ENCODE assay signal across 1 cellular context in the genomic region with DNA sequence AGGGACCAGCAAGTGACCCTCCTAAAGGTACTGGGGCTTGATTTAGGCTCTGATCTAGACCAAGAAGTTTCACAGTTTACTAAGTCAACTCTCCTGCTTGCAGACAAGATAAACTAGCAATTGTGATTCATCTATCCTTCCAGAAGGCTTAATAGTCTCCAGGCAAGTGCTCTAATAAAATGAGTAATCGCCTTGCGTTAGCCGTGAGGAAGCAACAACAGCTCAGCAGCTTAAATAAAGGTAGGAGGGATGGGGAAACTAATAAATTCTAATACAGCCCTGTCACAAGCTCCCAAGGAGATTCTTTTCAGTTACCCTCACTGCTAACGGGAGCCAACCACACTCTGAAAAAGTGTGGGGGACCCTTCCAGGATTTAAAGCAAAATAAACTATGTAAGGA.
TF ChIP-seq lines count a peak whose summit lies in the region.

No MANE protein-coding gene starts in this region.

TF ChIP-seq in WTC11, 78 proteins besides CTCF, POLR2A, EP300 and RAD21 (continued from another document):
- TF ChIP-seq TP53 (CRISPR knock-in tag; IDR thresholded peaks at IDR 0.05) (no peak), AFF4 (CRISPR knock-in tag; IDR thresholded peaks at IDR 0.05; ENCODE audit: borderline replicate concordance) (no peak), NR1H2 (CRISPR knock-in tag; IDR thresholded peaks at IDR 0.05) (no peak), KAT7 (CRISPR knock-in tag; IDR thresholded peaks at IDR 0.05; ENCODE audit: borderline replicate concordance) (no peak), GABPB1 (CRISPR knock-in tag; IDR thresholded peaks at IDR 0.05) (no peak), ETV6 (CRISPR knock-in tag; IDR thresholded peaks at IDR 0.05) (no peak)
- TF ChIP-seq, protein P1, sequence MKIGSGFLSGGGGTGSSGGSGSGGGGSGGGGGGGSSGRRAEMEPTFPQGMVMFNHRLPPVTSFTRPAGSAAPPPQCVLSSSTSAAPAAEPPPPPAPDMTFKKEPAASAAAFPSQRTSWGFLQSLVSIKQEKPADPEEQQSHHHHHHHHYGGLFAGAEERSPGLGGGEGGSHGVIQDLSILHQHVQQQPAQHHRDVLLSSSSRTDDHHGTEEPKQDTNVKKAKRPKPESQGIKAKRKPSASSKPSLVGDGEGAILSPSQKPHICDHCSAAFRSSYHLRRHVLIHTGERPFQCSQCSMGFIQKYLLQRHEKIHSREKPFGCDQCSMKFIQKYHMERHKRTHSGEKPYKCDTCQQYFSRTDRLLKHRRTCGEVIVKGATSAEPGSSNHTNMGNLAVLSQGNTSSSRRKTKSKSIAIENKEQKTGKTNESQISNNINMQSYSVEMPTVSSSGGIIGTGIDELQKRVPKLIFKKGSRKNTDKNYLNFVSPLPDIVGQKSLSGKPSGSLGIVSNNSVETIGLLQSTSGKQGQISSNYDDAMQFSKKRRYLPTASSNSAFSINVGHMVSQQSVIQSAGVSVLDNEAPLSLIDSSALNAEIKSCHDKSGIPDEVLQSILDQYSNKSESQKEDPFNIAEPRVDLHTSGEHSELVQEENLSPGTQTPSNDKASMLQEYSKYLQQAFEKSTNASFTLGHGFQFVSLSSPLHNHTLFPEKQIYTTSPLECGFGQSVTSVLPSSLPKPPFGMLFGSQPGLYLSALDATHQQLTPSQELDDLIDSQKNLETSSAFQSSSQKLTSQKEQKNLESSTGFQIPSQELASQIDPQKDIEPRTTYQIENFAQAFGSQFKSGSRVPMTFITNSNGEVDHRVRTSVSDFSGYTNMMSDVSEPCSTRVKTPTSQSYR (CRISPR knock-in tag; IDR thresholded peaks at IDR 0.05), result no peak
- TF ChIP-seq, protein P2, sequence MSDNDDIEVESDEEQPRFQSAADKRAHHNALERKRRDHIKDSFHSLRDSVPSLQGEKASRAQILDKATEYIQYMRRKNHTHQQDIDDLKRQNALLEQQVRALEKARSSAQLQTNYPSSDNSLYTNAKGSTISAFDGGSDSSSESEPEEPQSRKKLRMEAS (CRISPR knock-in tag; IDR thresholded peaks at IDR 0.05), result no peak
